ENCODE assay signal across 1 cellular context in genomic region chr22:31289335-31289734, GRCh38.
TF ChIP-seq lines count a peak whose summit lies in the region.

No MANE protein-coding gene starts in this region.

TF ChIP-seq in WTC11, 78 proteins besides CTCF, POLR2A, EP300 and RAD21 (continued from another document):
- TF ChIP-seq, protein P1, sequence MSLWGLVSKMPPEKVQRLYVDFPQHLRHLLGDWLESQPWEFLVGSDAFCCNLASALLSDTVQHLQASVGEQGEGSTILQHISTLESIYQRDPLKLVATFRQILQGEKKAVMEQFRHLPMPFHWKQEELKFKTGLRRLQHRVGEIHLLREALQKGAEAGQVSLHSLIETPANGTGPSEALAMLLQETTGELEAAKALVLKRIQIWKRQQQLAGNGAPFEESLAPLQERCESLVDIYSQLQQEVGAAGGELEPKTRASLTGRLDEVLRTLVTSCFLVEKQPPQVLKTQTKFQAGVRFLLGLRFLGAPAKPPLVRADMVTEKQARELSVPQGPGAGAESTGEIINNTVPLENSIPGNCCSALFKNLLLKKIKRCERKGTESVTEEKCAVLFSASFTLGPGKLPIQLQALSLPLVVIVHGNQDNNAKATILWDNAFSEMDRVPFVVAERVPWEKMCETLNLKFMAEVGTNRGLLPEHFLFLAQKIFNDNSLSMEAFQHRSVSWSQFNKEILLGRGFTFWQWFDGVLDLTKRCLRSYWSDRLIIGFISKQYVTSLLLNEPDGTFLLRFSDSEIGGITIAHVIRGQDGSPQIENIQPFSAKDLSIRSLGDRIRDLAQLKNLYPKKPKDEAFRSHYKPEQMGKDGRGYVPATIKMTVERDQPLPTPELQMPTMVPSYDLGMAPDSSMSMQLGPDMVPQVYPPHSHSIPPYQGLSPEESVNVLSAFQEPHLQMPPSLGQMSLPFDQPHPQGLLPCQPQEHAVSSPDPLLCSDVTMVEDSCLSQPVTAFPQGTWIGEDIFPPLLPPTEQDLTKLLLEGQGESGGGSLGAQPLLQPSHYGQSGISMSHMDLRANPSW (CRISPR knock-in tag; conservative IDR thresholded peaks at IDR 0.05; ENCODE audit: low read depth) = no peak
- TF ChIP-seq PRRX2 (CRISPR knock-in tag; IDR thresholded peaks at IDR 0.05) (no peak), FOXP1 (CRISPR knock-in tag; IDR thresholded peaks at IDR 0.05; ENCODE audit: borderline replicate concordance) (no peak), EMX1 (CRISPR knock-in tag; IDR thresholded peaks at IDR 0.05) (no peak), GABPB1 (CRISPR knock-in tag; IDR thresholded peaks at IDR 0.05) (no peak), ZNF425 (CRISPR knock-in tag; conservative IDR thresholded peaks at IDR 0.05) (no peak), SP1 (CRISPR knock-in tag; conservative IDR thresholded peaks at IDR 0.05) (no peak), USF2 (CRISPR knock-in tag; IDR thresholded peaks at IDR 0.05) (no peak), CREM (CRISPR knock-in tag; IDR thresholded peaks at IDR 0.05) (no peak), TCF7 (CRISPR knock-in tag; IDR thresholded peaks at IDR 0.05; ENCODE audit: low read depth) (no peak), RORB (CRISPR knock-in tag; IDR thresholded peaks at IDR 0.05) (no peak)
- TF ChIP-seq, protein P2, sequence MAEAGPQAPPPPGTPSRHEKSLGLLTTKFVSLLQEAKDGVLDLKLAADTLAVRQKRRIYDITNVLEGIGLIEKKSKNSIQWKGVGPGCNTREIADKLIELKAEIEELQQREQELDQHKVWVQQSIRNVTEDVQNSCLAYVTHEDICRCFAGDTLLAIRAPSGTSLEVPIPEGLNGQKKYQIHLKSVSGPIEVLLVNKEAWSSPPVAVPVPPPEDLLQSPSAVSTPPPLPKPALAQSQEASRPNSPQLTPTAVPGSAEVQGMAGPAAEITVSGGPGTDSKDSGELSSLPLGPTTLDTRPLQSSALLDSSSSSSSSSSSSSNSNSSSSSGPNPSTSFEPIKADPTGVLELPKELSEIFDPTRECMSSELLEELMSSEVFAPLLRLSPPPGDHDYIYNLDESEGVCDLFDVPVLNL (CRISPR knock-in tag; IDR thresholded peaks at IDR 0.05; ENCODE audit: borderline replicate concordance, low read depth) = no peak
